In genomic region chr1:21347072-21347581, GRCh38 we compare ENCODE assay signal across 10 cellular contexts.
"Had no signal": no experiment of that assay in that cellular context is flagged by ENCODE, and none has a peak within 500 bp of the region (broad histone marks: within the 10 kb centered on the region; RNA-seq: fewer than 3 reads in every experiment).

No MANE protein-coding gene starts in this region.

- H3K27ac ChIP-seq: right atrium auricular region, tibial nerve had no signal

- ATAC-seq: activated CD8-positive, alpha-beta T cell treated with anti-CD3 and anti-CD28 coated beads for 36 hours; left cardiac atrium; naive thymus-derived CD8-positive, alpha-beta T cell; stimulated activated effector memory CD8-positive, alpha-beta T cell treated with anti-CD3 and anti-CD28 coated beads, Interleukin-12 subunit alpha, Interleukin-12 subunit beta, amount 100 ng/mL, for 72 hours had no signal

- H3K9me3 ChIP-seq: esophagus squamous epithelium, right atrium auricular region, tibial nerve had no signal

- DNase-seq: activated CD8-positive, alpha-beta T cell treated with anti-CD3 and anti-CD28 coated beads for 36 hours; activated naive CD4-positive, alpha-beta T cell treated with anti-CD3 and anti-CD28 coated beads for 36 hours; esophagus squamous epithelium; foreskin fibroblast; left cardiac atrium; naive thymus-derived CD8-positive, alpha-beta T cell; nucleus accumbens had no signal

- H3K27me3 ChIP-seq: right atrium auricular region had no signal

- H3K36me3 ChIP-seq: esophagus squamous epithelium, right atrium auricular region, tibial nerve had no signal
